8 cellular contexts compared by ENCODE assay signal in the genomic region with DNA sequence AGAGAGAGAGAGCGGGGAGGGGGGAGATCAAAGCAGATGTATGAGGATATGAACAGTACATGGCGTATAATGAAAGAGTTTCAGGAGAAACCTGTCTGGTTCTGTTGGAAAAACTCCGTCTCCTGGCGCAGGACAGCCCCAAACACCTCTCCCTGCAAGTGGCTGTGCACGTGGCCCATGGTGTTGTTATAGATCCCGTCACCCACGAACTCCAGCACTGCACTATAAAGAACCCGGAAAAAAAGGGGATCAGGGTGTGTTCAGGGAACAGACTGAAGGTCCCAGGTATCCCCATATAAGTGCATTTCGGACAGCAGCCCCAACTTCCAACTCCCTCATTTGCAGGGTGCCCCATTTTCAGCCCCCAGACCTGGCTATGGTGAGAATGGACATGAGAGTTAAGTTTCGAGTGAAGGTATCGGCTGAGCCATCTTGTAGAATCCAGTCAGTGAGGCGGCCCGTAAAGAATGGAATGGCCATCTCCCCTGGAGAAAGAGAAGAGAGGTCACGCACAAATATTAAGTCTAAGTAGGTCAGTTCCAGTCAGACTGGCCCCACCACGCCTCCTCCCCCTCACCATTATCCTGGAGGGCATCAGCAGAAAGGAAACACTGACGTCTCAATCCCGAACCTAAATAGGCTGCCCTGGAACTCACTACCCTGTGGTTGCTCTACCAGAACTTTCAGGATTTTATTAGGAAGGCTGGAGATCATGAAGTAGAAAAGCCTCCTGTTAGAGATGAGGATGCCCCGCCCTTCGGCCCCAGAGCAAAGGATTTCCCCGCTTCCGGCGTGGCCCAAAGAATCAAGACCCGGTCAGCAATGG. TPM values are rescaled to one million over a fixed set of nuclear protein-coding genes. Genes with fewer than 3 reads are reported as not detected.
DNase-seq lines count a peak whose midpoint lies in the region; ATAC-seq lines count a peak whose summit lies in the region.

No MANE protein-coding gene starts in this region.

- peak overlapping the region; percentile 99 for H3K27ac Mint-ChIP-seq in activated naive CD4-positive, alpha-beta T cell treated with anti-CD3 and anti-CD28 coated beads, Interleukin-2, amount 50 U/mL, for 24 hours

- 48% methylated on average over 23 of the region's 23 CpGs for WGBS in right cardiac atrium

- no peak for ATAC-seq in activated T-cell treated with anti-CD3 and anti-CD28 coated beads, Interleukin-2, amount 50 U/mL, for 4 hours
- ATAC-seq in right cardiac atrium, result peak in 1 of 2 donors; percentile 7

- H3K4me1 ChIP-seq in right cardiac atrium (ENCODE audit: control insufficient read depth, insufficient read depth, low read length), result peaks cover 4% of the 10 kb centered on the region
- peaks cover 15 to 45% (median 27%) of the 10 kb centered on the region in 3 donors for H3K4me1 ChIP-seq in skeletal muscle tissue (ENCODE audit: control insufficient read depth in 3 of 3, insufficient read depth in 3 of 3, low read length in 3 of 3)

- no peaks in the 10 kb centered on the region for H3K9me3 Mint-ChIP-seq in activated T-cell treated with anti-CD3 and anti-CD28 coated beads, Interleukin-2, amount 50 U/mL, for 4 hours
- no peaks in the 10 kb centered on the region for H3K9me3 Mint-ChIP-seq in activated naive CD4-positive, alpha-beta T cell treated with anti-CD3 and anti-CD28 coated beads, Interleukin-2, amount 50 U/mL, for 24 hours

- no peak for DNase-seq in activated T-cell treated with anti-CD3 and anti-CD28 coated beads, Interleukin-2, amount 50 U/mL, for 4 hours
- DNase-seq in activated T-cell treated with anti-CD3 and anti-CD28 coated beads, Interleukin-2, amount 50 U/mL, for 1 hour, result no peak
- peak; percentile 44 to 75 (median 65) for DNase-seq in right cardiac atrium
- DNase-seq in NOMO-1 treated with DMSO at 0.1 percent for 48 hours (lab: John Stamatoyannopoulos, UW; ENCODE audit: unreplicated experiment), result no peak
- no peak for DNase-seq in NCI-H2029 (lab: John Stamatoyannopoulos, UW)
- DNase-seq in NCI-H748 (lab: John Stamatoyannopoulos, UW; ENCODE audit: unreplicated experiment), result no peak

- H3K4me3 ChIP-seq in right cardiac atrium (ENCODE audit: low read length) (peak overlapping the region; percentile 75), skeletal muscle tissue (ENCODE audit: low read length in 3 of 3) (peak overlapping the region; percentile 89 to 91 (median 89))

- H3K27me3 ChIP-seq in right cardiac atrium (ENCODE audit: control insufficient read depth, insufficient read depth), result no peaks in the 10 kb centered on the region
- H3K27me3 ChIP-seq in skeletal muscle tissue (ENCODE audit: control insufficient read depth in 3 of 3, insufficient read depth in 3 of 3, low read length in 3 of 3), result no peaks in the 10 kb centered on the region

- H3K4me1 Mint-ChIP-seq in activated T-cell treated with anti-CD3 and anti-CD28 coated beads, Interleukin-2, amount 50 U/mL, for 4 hours (ENCODE audit: low read depth), result peaks cover 69% of the 10 kb centered on the region
- H3K4me1 Mint-ChIP-seq in activated naive CD4-positive, alpha-beta T cell treated with anti-CD3 and anti-CD28 coated beads, Interleukin-2, amount 50 U/mL, for 24 hours, result peaks cover 67% of the 10 kb centered on the region

- H3K9me3 ChIP-seq in right cardiac atrium (ENCODE audit: control insufficient read depth, low read length) (no peaks in the 10 kb centered on the region), skeletal muscle tissue (ENCODE audit: control insufficient read depth in 3 of 3, low read length in 3 of 3) (no peaks in the 10 kb centered on the region)

- peaks cover 68% of the 10 kb centered on the region for H3K36me3 Mint-ChIP-seq in activated T-cell treated with anti-CD3 and anti-CD28 coated beads, Interleukin-2, amount 50 U/mL, for 4 hours (ENCODE audit: insufficient read depth)
- H3K36me3 Mint-ChIP-seq in activated naive CD4-positive, alpha-beta T cell treated with anti-CD3 and anti-CD28 coated beads, Interleukin-2, amount 50 U/mL, for 24 hours, result peaks cover 58% of the 10 kb centered on the region

- intact Hi-C loops in right cardiac atrium (cut with DNase I), result no loop called here

- peak overlapping the region; percentile 100 for H3K4me3 Mint-ChIP-seq in activated T-cell treated with anti-CD3 and anti-CD28 coated beads, Interleukin-2, amount 50 U/mL, for 4 hours
- peak overlapping the region; percentile 100 for H3K4me3 Mint-ChIP-seq in activated naive CD4-positive, alpha-beta T cell treated with anti-CD3 and anti-CD28 coated beads, Interleukin-2, amount 50 U/mL, for 24 hours

- peaks cover 34 to 41% (median 41%) of the 10 kb centered on the region in 3 donors for H3K36me3 ChIP-seq in skeletal muscle tissue (ENCODE audit: control insufficient read depth in 3 of 3, insufficient read depth in 3 of 3, low read length in 3 of 3)

- H3K27me3 Mint-ChIP-seq in activated T-cell treated with anti-CD3 and anti-CD28 coated beads, Interleukin-2, amount 50 U/mL, for 4 hours (ENCODE audit: low read depth), result no peaks in the 10 kb centered on the region
- H3K27me3 Mint-ChIP-seq in activated naive CD4-positive, alpha-beta T cell treated with anti-CD3 and anti-CD28 coated beads, Interleukin-2, amount 50 U/mL, for 24 hours, result no peaks in the 10 kb centered on the region

- peak overlapping the region; percentile 90 to 98 (median 96) for H3K9ac ChIP-seq in skeletal muscle tissue (ENCODE audit: low read depth in 1 of 3, low read length in 3 of 3)

- H3K27ac ChIP-seq in right cardiac atrium (ENCODE audit: low read length) (peak overlapping the region; percentile 98), skeletal muscle tissue (ENCODE audit: low read depth, low read length) (peak overlapping the region; percentile 95)

RNA-seq across cellular contexts. Expression of a gene that starts 1.3 kb away (rescaled TPM):
- total RNA-seq in activated T-cell treated with anti-CD3 and anti-CD28 coated beads, Interleukin-2, amount 50 U/mL, for 4 hours, result 100 to 1,000 TPM; 457 to 505 (median 503) TPM
- total RNA-seq in right cardiac atrium, result 10 to 100 TPM; 15.7 to 25.0 (median 18.6) TPM
- polyA plus RNA-seq in right cardiac atrium, result 20.1 TPM
- 14.1 TPM for total RNA-seq in skeletal muscle tissue

RNA-seq across cellular contexts. Expression of a gene that starts 1.8 kb away (rescaled TPM):
- total RNA-seq in activated T-cell treated with anti-CD3 and anti-CD28 coated beads, Interleukin-2, amount 50 U/mL, for 4 hours, result 100 to 1,000 TPM; 208 to 241 (median 210) TPM
- total RNA-seq in right cardiac atrium (10 to 100 TPM in 3 of 4 donors, 1 to 10 TPM in 1; 8.2 to 22.7 (median 14.7) TPM), skeletal muscle tissue (7.8 TPM)
- 17.1 TPM for polyA plus RNA-seq in right cardiac atrium

RNA-seq across cellular contexts. Expression of a gene that starts 8.4 kb away (rescaled TPM):
- total RNA-seq in activated T-cell treated with anti-CD3 and anti-CD28 coated beads, Interleukin-2, amount 50 U/mL, for 4 hours, result 100 to 1,000 TPM; 327 to 343 (median 337) TPM
- total RNA-seq in right cardiac atrium (10 to 100 TPM; 14.8 to 28.4 (median 18.8) TPM), skeletal muscle tissue (18.8 TPM)
- 23.0 TPM for polyA plus RNA-seq in right cardiac atrium

RNA-seq across cellular contexts. Expression of a gene that starts 13.7 kb away (rescaled TPM):
- total RNA-seq in activated T-cell treated with anti-CD3 and anti-CD28 coated beads, Interleukin-2, amount 50 U/mL, for 4 hours, result 100 to 1,000 TPM; 288 to 334 (median 305) TPM
- total RNA-seq in right cardiac atrium (10 to 100 TPM; 17.0 to 23.3 (median 20.4) TPM), skeletal muscle tissue (9.4 TPM)
- polyA plus RNA-seq in right cardiac atrium, result 11.2 TPM

RNA-seq across cellular contexts. Expression of a gene that starts 35.4 kb away (rescaled TPM):
- 1 to 10 TPM in 2 of 3 donors, under 1 TPM in 1; 0.82 to 2.0 (median 1.2) TPM for total RNA-seq in activated T-cell treated with anti-CD3 and anti-CD28 coated beads, Interleukin-2, amount 50 U/mL, for 4 hours
- total RNA-seq in right cardiac atrium (under 1 TPM in 2 of 4 donors, not detected in 2; 0.20 to 0.22 TPM), skeletal muscle tissue (not detected)
- 0.20 TPM for polyA plus RNA-seq in right cardiac atrium

Comparison
In these comparisons a context has a peak if more than half of its experiments do, and no peak if none do; other contexts are left out.
1. DNase-seq: peak in right cardiac atrium (3 of 3); none in activated T-cell treated with anti-CD3 and anti-CD28 coated beads, Interleukin-2, amount 50 U/mL, for 4 hours (single experiment), activated T-cell treated with anti-CD3 and anti-CD28 coated beads, Interleukin-2, amount 50 U/mL, for 1 hour (single experiment), NOMO-1 treated with DMSO at 0.1 percent for 48 hours (single experiment), NCI-H2029 (single experiment) and NCI-H748 (single experiment).
2. RNA of a gene that starts 1.3 kb away (total RNA-seq): 457 to 505 TPM in activated T-cell treated with anti-CD3 and anti-CD28 coated beads, Interleukin-2, amount 50 U/mL, for 4 hours; 15.7 to 25.0 TPM in right cardiac atrium and 14.1 TPM in skeletal muscle tissue (single experiment); every median in the first group is over 10 times any median in the second.
3. RNA of a gene that starts 1.8 kb away (total RNA-seq): 208 to 241 TPM in activated T-cell treated with anti-CD3 and anti-CD28 coated beads, Interleukin-2, amount 50 U/mL, for 4 hours; 8.2 to 22.7 TPM in right cardiac atrium and 7.8 TPM in skeletal muscle tissue (single experiment); every median in the first group is over 4 times any median in the second.
4. RNA of a gene that starts 8.4 kb away (total RNA-seq): 327 to 343 TPM in activated T-cell treated with anti-CD3 and anti-CD28 coated beads, Interleukin-2, amount 50 U/mL, for 4 hours; 14.8 to 28.4 TPM in right cardiac atrium and 18.8 TPM in skeletal muscle tissue (single experiment); every median in the first group is over 10 times any median in the second.